ENCODE assay signal across 30 cellular contexts in the genomic region with DNA sequence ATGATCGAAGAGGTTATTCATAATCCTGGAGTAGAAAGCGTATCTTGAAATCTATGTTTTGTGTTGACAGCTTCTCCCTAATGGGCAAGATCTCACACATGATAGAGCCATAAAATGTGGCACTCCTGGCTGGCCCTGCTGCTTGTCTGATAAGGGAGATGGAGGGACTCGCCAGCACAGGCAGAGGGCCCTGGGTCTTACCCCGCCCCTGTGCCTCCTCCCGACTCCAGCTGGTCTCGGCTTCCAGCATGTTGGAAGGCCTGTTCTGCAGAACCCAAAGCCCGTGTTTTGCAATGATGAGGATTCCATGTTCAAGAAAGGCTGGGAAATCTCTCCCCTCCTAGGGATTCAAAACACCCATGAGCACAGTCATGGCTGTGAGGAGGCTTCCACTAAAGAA.
DNase-seq lines count a peak whose midpoint lies in the region; ATAC-seq and TF ChIP-seq lines count a peak whose summit lies in the region.
"Had no signal": no experiment of that assay in that cellular context is flagged by ENCODE, and none has a peak within 500 bp of the region (broad histone marks: within the 10 kb centered on the region; RNA-seq: fewer than 3 reads in every experiment).

No MANE protein-coding gene starts in this region.

- H3K4me3 ChIP-seq in HEK293 (ENCODE audit: low read depth, low read length) (no peak overlapping the region), colonic mucosa (no peak overlapping the region), neural progenitor cell (no peak overlapping the region), coronary artery (no peak overlapping the region)
- H3K4me3 ChIP-seq: adrenal gland, left ventricle myocardium inferior, MG63, thyroid gland had no signal

- TF ChIP-seq CTCF in HEK293 (tag by site-specific recombination; IDR thresholded peaks at IDR 0.05), result no peak
- TF ChIP-seq CTCF in colonic mucosa (IDR thresholded peaks at IDR 0.05), result no peak
- no peak for TF ChIP-seq CTCF in neural progenitor cell (IDR thresholded peaks at IDR 0.05)
- no peak for TF ChIP-seq CTCF in coronary artery (IDR thresholded peaks at IDR 0.05)

- H3K4me2 ChIP-seq in neural progenitor cell, result no peak overlapping the region

- H3F3A ChIP-seq in neural progenitor cell (ENCODE audit: low read depth), result no peaks in the 10 kb centered on the region

- H3K9ac ChIP-seq in colonic mucosa (ENCODE audit: low read depth in 2 of 2, low read length in 2 of 2), result no peak overlapping the region
- no peak overlapping the region for H3K9ac ChIP-seq in neural progenitor cell
- H3K9ac ChIP-seq: parathyroid adenoma had no signal

- intact Hi-C loops in colonic mucosa (cut with DNase I), result no loop called here

- no peaks in the 10 kb centered on the region for H3K36me3 ChIP-seq in HEK293 (ENCODE audit: control insufficient read depth in 2 of 2, insufficient read depth in 1 of 2, low read length in 2 of 2)
- H3K36me3 ChIP-seq in colonic mucosa, result no peaks in the 10 kb centered on the region
- H3K36me3 ChIP-seq in neural progenitor cell, result no peaks in the 10 kb centered on the region
- H3K36me3 ChIP-seq: adrenal gland, left ventricle myocardium inferior, MG63, thyroid gland had no signal

- no peaks in the 10 kb centered on the region for H4K20me1 ChIP-seq in neural progenitor cell (ENCODE audit: low read depth)

- H3K4me1 ChIP-seq in HEK293 (ENCODE audit: control insufficient read depth, insufficient read depth, low read length), result no peaks in the 10 kb centered on the region
- H3K4me1 ChIP-seq in colonic mucosa, result no peaks in the 10 kb centered on the region
- H3K4me1 ChIP-seq in neural progenitor cell, result peaks cover 7% of the 10 kb centered on the region
- H3K4me1 ChIP-seq: adrenal gland, parathyroid adenoma, thyroid gland had no signal

- H3K27ac ChIP-seq in HEK293 (ENCODE audit: extremely low read depth, low read depth, low read length), result no peak overlapping the region
- no peak overlapping the region for H3K27ac ChIP-seq in colonic mucosa
- H3K27ac ChIP-seq in neural progenitor cell, result no peak overlapping the region
- H3K27ac ChIP-seq in coronary artery, result no peak overlapping the region
- H3K27ac ChIP-seq: 22Rv1, adrenal gland, parathyroid adenoma, thyroid gland had no signal

- no peak overlapping the region for H2AFZ ChIP-seq in neural progenitor cell (replicated peaks)
- H2AFZ ChIP-seq: parathyroid adenoma had no signal

- H3K4me1 Mint-ChIP-seq in neural progenitor cell, result peaks cover 21% of the 10 kb centered on the region
- H3K4me1 Mint-ChIP-seq: CD4-positive, CD25-positive, alpha-beta regulatory T cell had no signal

- peaks cover 20% of the 10 kb centered on the region for H3K27me3 Mint-ChIP-seq in neural progenitor cell (ENCODE audit: insufficient read depth, low read depth)
- H3K27me3 Mint-ChIP-seq: activated T-cell treated with anti-CD3 and anti-CD28 coated beads, Interleukin-2, amount 50 U/mL, for 24 hours had no signal

- POLR2A ChIA-PET in HEK293 (lab: Yijun Ruan, JAX), result no interaction called here

- DNase-seq in NCI-H1417 (lab: John Stamatoyannopoulos, UW) (peak in 2 of 3 experiments; percentile 7 to 47), NCI-H1417 treated with DMSO at 0.1 percent for 48 hours (lab: John Stamatoyannopoulos, UW) (no peak), colonic mucosa (peak; percentile 47), neural progenitor cell (ENCODE audit: low spot score) (no peak), coronary artery (ENCODE audit: low spot score) (no peak)
- DNase-seq in activated T-cell treated with anti-CD3 and anti-CD28 coated beads, Interleukin-2, amount 50 U/mL, for 48 hours, result no peak
- DNase-seq: activated CD4-positive, alpha-beta T cell treated with anti-CD3 and anti-CD28 coated beads for 1 hour; activated CD8-positive, alpha-beta memory T cell treated with anti-CD3 and anti-CD28 coated beads for 24 hours; activated naive CD4-positive, alpha-beta T cell; activated T-cell treated with anti-CD3 and anti-CD28 coated beads, Interleukin-2, amount 50 U/mL, for 24 hours; adrenal gland; CD4-positive, CD25-positive, alpha-beta regulatory T cell; effector memory CD4-positive, alpha-beta T cell; foreskin fibroblast; GDM1; KBM-7; left ventricle myocardium inferior; MG63; NCI-H226; stimulated activated CD4-positive, alpha-beta T cell treated with anti-CD3 and anti-CD28 coated beads, Interleukin-12 subunit alpha, Interleukin-12 subunit beta, amount 100 ng/mL, for 4 hours; stimulated activated naive CD8-positive, alpha-beta T cell treated with anti-CD3 and anti-CD28 coated beads, Interleukin-15, Interleukin-2, amounts not matched to agents 100 U/mL and 50 U/mL, for 24 hours; T-helper 1 cell; thyroid gland had no signal

- H3K4me3 Mint-ChIP-seq in neural progenitor cell, result no peak overlapping the region
- H3K4me3 Mint-ChIP-seq: activated T-cell treated with anti-CD3 and anti-CD28 coated beads, Interleukin-2, amount 50 U/mL, for 24 hours; CD4-positive, CD25-positive, alpha-beta regulatory T cell had no signal

- H3K9me3 ChIP-seq in HEK293 (ENCODE audit: control insufficient read depth, insufficient read depth, low read depth, low read length) (no peaks in the 10 kb centered on the region), colonic mucosa (no peaks in the 10 kb centered on the region), neural progenitor cell (ENCODE audit: low read depth) (no peaks in the 10 kb centered on the region)
- H3K9me3 ChIP-seq: adrenal gland, left ventricle myocardium inferior, MG63, thyroid gland had no signal

- peaks cover 2% of the 10 kb centered on the region for H3K9me3 Mint-ChIP-seq in neural progenitor cell
- H3K9me3 Mint-ChIP-seq: activated T-cell treated with anti-CD3 and anti-CD28 coated beads, Interleukin-2, amount 50 U/mL, for 24 hours had no signal

- peak overlapping the region; percentile 51 for H3K27ac Mint-ChIP-seq in neural progenitor cell
- H3K27ac Mint-ChIP-seq: activated T-cell treated with anti-CD3 and anti-CD28 coated beads, Interleukin-2, amount 50 U/mL, for 24 hours; nephron had no signal

- H3K27me3 ChIP-seq in colonic mucosa (no peaks in the 10 kb centered on the region), neural progenitor cell (no peaks in the 10 kb centered on the region)
- H3K27me3 ChIP-seq: adrenal gland, MG63, thyroid gland had no signal

- CTCF ChIA-PET in HEK293 (lab: Yijun Ruan, JAX), result interaction anchor here (0.5 to 1.1 kb wide), 2 partner anchors 8 to 41 kb away, joined by 3 read pairs; no protein-coding TSS in a partner anchor

- no peaks in the 10 kb centered on the region for H3K36me3 Mint-ChIP-seq in neural progenitor cell
- H3K36me3 Mint-ChIP-seq: CD4-positive, CD25-positive, alpha-beta regulatory T cell had no signal

- H3K79me2 ChIP-seq in neural progenitor cell (ENCODE audit: low read depth), result no peaks in the 10 kb centered on the region
- H3K79me2 ChIP-seq: parathyroid adenoma had no signal

- no peak for ATAC-seq in GM18909 (IDR thresholded peaks at IDR 0.05; ENCODE audit: poor library complexity, unreplicated experiment)
- ATAC-seq: Panc1; right cardiac atrium; stimulated activated naive CD8-positive, alpha-beta T cell treated with anti-CD3 and anti-CD28 coated beads, Interleukin-15, Interleukin-2, amounts not matched to agents 100 U/mL and 50 U/mL, for 24 hours had no signal

TF ChIP-seq in HEK293, 187 proteins besides CTCF, POLR2A, EP300 and RAD21:
- TF ChIP-seq ZBTB7A (tag by site-specific recombination; IDR thresholded peaks at IDR 0.05; ENCODE audit: low read depth) (no peak), SP3 (tag by site-specific recombination; IDR thresholded peaks at IDR 0.05) (no peak), ZNF837 (tag by site-specific recombination; IDR thresholded peaks at IDR 0.05) (no peak), ZNF521 (tag by site-specific recombination; IDR thresholded peaks at IDR 0.05) (no peak), ZBTB1 (tag by site-specific recombination; IDR thresholded peaks at IDR 0.05) (no peak), ZBTB6 (tag by site-specific recombination; IDR thresholded peaks at IDR 0.05) (peak; percentile 75), ZNF600 (tag by site-specific recombination; IDR thresholded peaks at IDR 0.05) (0 out of 2 replicates have a peak, but pooled peaks have one; percentile 35), ZNF16 (tag by site-specific recombination; IDR thresholded peaks at IDR 0.05; ENCODE audit: low read depth) (no peak), BCL11A (tag by site-specific recombination; IDR thresholded peaks at IDR 0.05; ENCODE audit: low read depth) (no peak), ZIC2 (tag by site-specific recombination; IDR thresholded peaks at IDR 0.05) (peak; percentile 63; the same call in 1 of the 2 replicates)
- TF ChIP-seq, protein P1, sequence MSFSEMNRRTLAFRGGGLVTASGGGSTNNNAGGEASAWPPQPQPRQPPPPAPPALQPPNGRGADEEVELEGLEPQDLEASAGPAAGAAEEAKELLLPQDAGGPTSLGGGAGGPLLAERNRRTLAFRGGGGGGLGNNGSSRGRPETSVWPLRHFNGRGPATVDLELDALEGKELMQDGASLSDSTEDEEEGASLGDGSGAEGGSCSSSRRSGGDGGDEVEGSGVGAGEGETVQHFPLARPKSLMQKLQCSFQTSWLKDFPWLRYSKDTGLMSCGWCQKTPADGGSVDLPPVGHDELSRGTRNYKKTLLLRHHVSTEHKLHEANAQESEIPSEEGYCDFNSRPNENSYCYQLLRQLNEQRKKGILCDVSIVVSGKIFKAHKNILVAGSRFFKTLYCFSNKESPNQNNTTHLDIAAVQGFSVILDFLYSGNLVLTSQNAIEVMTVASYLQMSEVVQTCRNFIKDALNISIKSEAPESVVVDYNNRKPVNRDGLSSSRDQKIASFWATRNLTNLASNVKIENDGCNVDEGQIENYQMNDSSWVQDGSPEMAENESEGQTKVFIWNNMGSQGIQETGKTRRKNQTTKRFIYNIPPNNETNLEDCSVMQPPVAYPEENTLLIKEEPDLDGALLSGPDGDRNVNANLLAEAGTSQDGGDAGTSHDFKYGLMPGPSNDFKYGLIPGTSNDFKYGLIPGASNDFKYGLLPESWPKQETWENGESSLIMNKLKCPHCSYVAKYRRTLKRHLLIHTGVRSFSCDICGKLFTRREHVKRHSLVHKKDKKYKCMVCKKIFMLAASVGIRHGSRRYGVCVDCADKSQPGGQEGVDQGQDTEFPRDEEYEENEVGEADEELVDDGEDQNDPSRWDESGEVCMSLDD (tag by site-specific recombination; IDR thresholded peaks at IDR 0.05), result no peak

Comparison
In these comparisons a context has a peak if more than half of its experiments do, and no peak if none do; other contexts are left out.
1. DNase-seq: peak in NCI-H1417 (2 of 3) and colonic mucosa (single experiment); none in NCI-H1417 treated with DMSO at 0.1 percent for 48 hours (single experiment), neural progenitor cell (single experiment), activated T-cell treated with anti-CD3 and anti-CD28 coated beads, Interleukin-2, amount 50 U/mL, for 48 hours (0 of 2) and coronary artery (single experiment).